9 cellular contexts compared by ENCODE assay signal in genomic region chr1:226654508-226655124, GRCh38.
DNase-seq lines count a peak whose midpoint lies in the region; ATAC-seq, FAIRE-seq and TF ChIP-seq lines count a peak whose summit lies in the region.
"Had no signal": no experiment of that assay in that cellular context is flagged by ENCODE, and none has a peak within 500 bp of the region (broad histone marks: within the 10 kb centered on the region; RNA-seq: fewer than 3 reads in every experiment).

No MANE protein-coding gene starts in this region.

- H3K9me3 Mint-ChIP-seq in stimulated activated naive CD8-positive, alpha-beta T cell treated with anti-CD3 and anti-CD28 coated beads, Interleukin-15, Interleukin-2, amounts not matched to agents 100 ng/mL and 50 ng/mL, for 24 hours = no peaks in the 10 kb centered on the region
- H3K9me3 Mint-ChIP-seq in activated naive CD4-positive, alpha-beta T cell treated with anti-CD3 and anti-CD28 coated beads, Interleukin-2, amount 50 U/mL, for 72 hours = no peaks in the 10 kb centered on the region

- no peak for FAIRE-seq in urothelium cell line (lab: Jason Lieb, UNC)

- POLR2A ChIA-PET in GM10248 (lab: Yijun Ruan, JAX) = no interaction called here

- intact Hi-C loops in mucosa of descending colon (cut with DNase I, micrococcal nuclease) = loop anchor here in 1 of 2 donors (5.0 to 10.0 kb wide), 2 partner anchors 80 to 173 kb away; partner anchors contain the start of gene ITPKB

- no peak for DNase-seq in stimulated activated naive CD8-positive, alpha-beta T cell treated with anti-CD3 and anti-CD28 coated beads, Interleukin-15, Interleukin-2, amounts not matched to agents 100 U/mL and 50 U/mL, for 24 hours
- DNase-seq in activated naive CD4-positive, alpha-beta T cell treated with anti-CD3 and anti-CD28 coated beads, Interleukin-2, amount 50 U/mL, for 72 hours (ENCODE audit: low spot score in 2 of 2) = no peak
- DNase-seq in mucosa of descending colon (peak in 2 of 3 donors; percentile 40 to 48), germinal center (ENCODE audit: low spot score) (no peak), urothelium cell line (ENCODE audit: low spot score) (no peak), GM10248 (ENCODE audit: extremely low spot score) (no peak)
- DNase-seq: DMS79 had no signal

- H3K4me3 ChIP-seq in mucosa of descending colon = no peak overlapping the region

- peaks cover 8% of the 10 kb centered on the region for H3K36me3 Mint-ChIP-seq in stimulated activated naive CD8-positive, alpha-beta T cell treated with anti-CD3 and anti-CD28 coated beads, Interleukin-15, Interleukin-2, amounts not matched to agents 100 ng/mL and 50 ng/mL, for 24 hours (ENCODE audit: low read depth)
- no peaks in the 10 kb centered on the region for H3K36me3 Mint-ChIP-seq in activated naive CD4-positive, alpha-beta T cell treated with anti-CD3 and anti-CD28 coated beads, Interleukin-2, amount 50 U/mL, for 72 hours

- H3K27ac Mint-ChIP-seq in stimulated activated naive CD8-positive, alpha-beta T cell treated with anti-CD3 and anti-CD28 coated beads, Interleukin-15, Interleukin-2, amounts not matched to agents 100 ng/mL and 50 ng/mL, for 24 hours = peak overlapping the region; percentile 92
- peak overlapping the region; percentile 81 to 93 for H3K27ac Mint-ChIP-seq in activated naive CD4-positive, alpha-beta T cell treated with anti-CD3 and anti-CD28 coated beads, Interleukin-2, amount 50 U/mL, for 72 hours

- H3K36me3 ChIP-seq in mucosa of descending colon (ENCODE audit: low read depth) = no peaks in the 10 kb centered on the region

- H3K27me3 Mint-ChIP-seq in stimulated activated naive CD8-positive, alpha-beta T cell treated with anti-CD3 and anti-CD28 coated beads, Interleukin-15, Interleukin-2, amounts not matched to agents 100 ng/mL and 50 ng/mL, for 24 hours = no peaks in the 10 kb centered on the region

- peaks cover 29% of the 10 kb centered on the region for H3K4me1 ChIP-seq in mucosa of descending colon (ENCODE audit: low read depth)

- no peak for ATAC-seq in stimulated activated naive CD8-positive, alpha-beta T cell treated with anti-CD3 and anti-CD28 coated beads, Interleukin-15, Interleukin-2, amounts not matched to agents 100 U/mL and 50 U/mL, for 24 hours
- ATAC-seq in activated naive CD4-positive, alpha-beta T cell treated with anti-CD3 and anti-CD28 coated beads, Interleukin-2, amount 50 U/mL, for 72 hours = no peak
- peak; percentile 5 for ATAC-seq in mucosa of descending colon
- no peak for ATAC-seq in HG03045 (IDR thresholded peaks at IDR 0.05; ENCODE audit: unreplicated experiment)

- H3K9me3 ChIP-seq in mucosa of descending colon = no peaks in the 10 kb centered on the region

- CTCF ChIA-PET in GM10248 (lab: Yijun Ruan, JAX) = interaction anchor here (0.8 to 2.9 kb wide), 8 partner anchors 9 to 174 kb away, joined by 3 to 10 read pairs (median 4); no protein-coding TSS in a partner anchor

- H3K4me1 Mint-ChIP-seq in stimulated activated naive CD8-positive, alpha-beta T cell treated with anti-CD3 and anti-CD28 coated beads, Interleukin-15, Interleukin-2, amounts not matched to agents 100 ng/mL and 50 ng/mL, for 24 hours (ENCODE audit: low read depth) = peaks cover 8% of the 10 kb centered on the region

- H3K4me3 Mint-ChIP-seq in stimulated activated naive CD8-positive, alpha-beta T cell treated with anti-CD3 and anti-CD28 coated beads, Interleukin-15, Interleukin-2, amounts not matched to agents 100 ng/mL and 50 ng/mL, for 24 hours = peak overlapping the region; percentile 77

- TF ChIP-seq CTCF in mucosa of descending colon (IDR thresholded peaks at IDR 0.05) = no peak
- no peak for TF ChIP-seq CTCF in GM10248 (IDR thresholded peaks at IDR 0.05; ENCODE audit: control extremely low read depth, extremely low read depth, low read depth, missing control alignments)

Comparison
In these comparisons a context has a peak if more than half of its experiments do, and no peak if none do; other contexts are left out.
1. DNase-seq: peak in mucosa of descending colon (2 of 3); none in stimulated activated naive CD8-positive, alpha-beta T cell treated with anti-CD3 and anti-CD28 coated beads, Interleukin-15, Interleukin-2, amounts not matched to agents 100 U/mL and 50 U/mL, for 24 hours (single experiment), activated naive CD4-positive, alpha-beta T cell treated with anti-CD3 and anti-CD28 coated beads, Interleukin-2, amount 50 U/mL, for 72 hours (0 of 2), germinal center (single experiment), urothelium cell line (single experiment) and GM10248 (single experiment).